In the genomic region with DNA sequence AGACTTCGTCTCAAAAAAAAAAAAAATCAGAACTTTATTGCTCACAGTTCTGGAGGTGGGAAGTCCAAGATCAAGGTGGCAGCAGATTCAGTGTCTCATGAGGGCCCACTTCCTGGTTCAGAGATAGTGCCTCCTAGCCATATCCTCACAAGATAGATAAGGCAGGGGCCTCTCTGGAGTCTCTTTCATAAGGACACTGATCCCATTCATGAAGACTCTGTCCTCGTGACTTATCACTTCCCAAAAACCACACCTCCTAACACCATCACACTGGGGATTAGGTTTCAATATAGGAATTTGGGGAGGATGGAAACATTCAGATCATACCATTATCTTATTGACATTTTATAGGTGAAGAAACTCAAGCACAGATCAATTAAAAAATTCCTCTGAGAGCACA, we compare ENCODE assay signal across 21 cellular contexts.
A peak's percentile ranks its signal among the peaks of the same experiment; 100 is the strongest.
DNase-seq lines count a peak whose midpoint lies in the region; ATAC-seq and TF ChIP-seq lines count a peak whose summit lies in the region.
"Had no signal": no experiment of that assay in that cellular context is flagged by ENCODE, and none has a peak within 500 bp of the region (broad histone marks: within the 10 kb centered on the region; RNA-seq: fewer than 3 reads in every experiment).

No MANE protein-coding gene starts in this region.

- intact Hi-C loops in esophagus muscularis mucosa (cut with DNase I) = no loop called here

- H3K27me3 Mint-ChIP-seq in T-helper 17 cell = no peaks in the 10 kb centered on the region
- peaks cover 63% of the 10 kb centered on the region for H3K27me3 Mint-ChIP-seq in HFFc6 (ENCODE audit: insufficient read depth)

- H3K27ac Mint-ChIP-seq in T-helper 17 cell (no peak overlapping the region), HFFc6 (no peak overlapping the region)
- H3K27ac Mint-ChIP-seq: CD14-positive monocyte; CD8-positive, alpha-beta memory T cell had no signal

- peak overlapping the region; percentile 44 for H3K4me3 Mint-ChIP-seq in T-helper 17 cell
- no peak overlapping the region for H3K4me3 Mint-ChIP-seq in HFFc6
- H3K4me3 Mint-ChIP-seq: CD14-positive monocyte; CD4-positive, alpha-beta memory T cell; CD4-positive, CD25-positive, alpha-beta regulatory T cell; CD8-positive, alpha-beta memory T cell had no signal

- no peaks in the 10 kb centered on the region for H3K9me3 ChIP-seq in HEK293 (ENCODE audit: control insufficient read depth, insufficient read depth, low read depth, low read length)
- no peaks in the 10 kb centered on the region for H3K9me3 ChIP-seq in T-helper 17 cell (ENCODE audit: control insufficient read depth, low read length, poor library complexity, severe bottlenecking)
- H3K9me3 ChIP-seq in esophagus muscularis mucosa = peaks cover 0 to 4% (median 0%) of the 10 kb centered on the region in 4 donors
- H3K9me3 ChIP-seq: BE2C, Caco-2 had no signal

- no peak overlapping the region for H3K9ac ChIP-seq in mesendoderm (ENCODE audit: low read length)
- H3K9ac ChIP-seq: BLaER1 had no signal

- TF ChIP-seq EP300 in esophagus muscularis mucosa (IDR thresholded peaks at IDR 0.05) = no peak

- H2BK120ac ChIP-seq in mesendoderm (ENCODE audit: low read depth, low read length) = no peak overlapping the region

- no peak for TF ChIP-seq POLR2A in esophagus muscularis mucosa (IDR thresholded peaks at IDR 0.05; ENCODE audit: low read depth)

- no peak for ATAC-seq in T-helper 17 cell

- H3K4me1 Mint-ChIP-seq in T-helper 17 cell = peaks cover 25% of the 10 kb centered on the region
- no peaks in the 10 kb centered on the region for H3K4me1 Mint-ChIP-seq in HFFc6 (ENCODE audit: low read depth)
- H3K4me1 Mint-ChIP-seq: CD14-positive monocyte had no signal

- H2BK15ac ChIP-seq in mesendoderm (replicated peaks; ENCODE audit: low read depth) = no peak overlapping the region

- H3K4me2 ChIP-seq in mesendoderm (ENCODE audit: low read length) = no peak overlapping the region
- H3K4me2 ChIP-seq: BLaER1 had no signal

- H3K27ac ChIP-seq in HEK293 (ENCODE audit: extremely low read depth, low read depth, low read length) (no peak overlapping the region), esophagus muscularis mucosa (replicated peaks in 1 of 4) (no peak overlapping the region), mesendoderm (ENCODE audit: low read depth, low read length) (no peak overlapping the region)
- H3K27ac ChIP-seq: BLaER1 had no signal

- H3K36me3 Mint-ChIP-seq in T-helper 17 cell (ENCODE audit: low read depth) (no peaks in the 10 kb centered on the region), HFFc6 (ENCODE audit: low read depth) (no peaks in the 10 kb centered on the region)
- H3K36me3 Mint-ChIP-seq: CD14-positive monocyte; CD4-positive, alpha-beta memory T cell had no signal

- H3K18ac ChIP-seq in mesendoderm (ENCODE audit: low read length) = no peak overlapping the region

- no peak overlapping the region for H4K8ac ChIP-seq in mesendoderm (ENCODE audit: low read depth, low read length)

- H3K4me1 ChIP-seq in HEK293 (ENCODE audit: control insufficient read depth, insufficient read depth, low read length) (no peaks in the 10 kb centered on the region), esophagus muscularis mucosa (peaks cover 0 to 15% (median 13%) of the 10 kb centered on the region in 4 donors), mesendoderm (ENCODE audit: control insufficient read depth, low read depth, low read length) (no peaks in the 10 kb centered on the region)
- H3K4me1 ChIP-seq: BE2C, Caco-2 had no signal

- H3K36me3 ChIP-seq in HEK293 (ENCODE audit: control insufficient read depth in 2 of 2, insufficient read depth in 1 of 2, low read length in 2 of 2) (no peaks in the 10 kb centered on the region), esophagus muscularis mucosa (no peaks in the 10 kb centered on the region), mesendoderm (ENCODE audit: control insufficient read depth, insufficient read depth, low read length) (no peaks in the 10 kb centered on the region)
- H3K36me3 ChIP-seq: BE2C, BLaER1 had no signal

- H3K9me3 Mint-ChIP-seq in HFFc6 = no peaks in the 10 kb centered on the region

- no peak overlapping the region for H4K5ac ChIP-seq in mesendoderm (ENCODE audit: low read length)

- H2AK5ac ChIP-seq in mesendoderm (ENCODE audit: low read length) = no peak overlapping the region

- H3K27me3 ChIP-seq in esophagus muscularis mucosa (no peaks in the 10 kb centered on the region), mesendoderm (ENCODE audit: insufficient read depth, low read length, poor library complexity) (no peaks in the 10 kb centered on the region)
- H3K27me3 ChIP-seq: BE2C, BLaER1 had no signal

- DNase-seq in T-helper 17 cell = no peak
- peak; percentile 12 for DNase-seq in esophagus muscularis mucosa (ENCODE audit: extremely low spot score)
- peak; percentile 65 for DNase-seq in mesendoderm
- no peak for DNase-seq in GM19238 (ENCODE audit: insufficient read length, low spot score)
- no peak for DNase-seq in activated T-cell treated with anti-CD3 and anti-CD28 coated beads, Interleukin-2, amount 50 U/mL, for 48 hours
- DNase-seq in HFFc6 = no peak
- DNase-seq in NCI-H1048 (lab: John Stamatoyannopoulos, UW) = no peak
- DNase-seq: 8988T; ACHN; BE2C; C1 segment of cervical spinal cord; Caco-2; Calu3; CD4-positive, alpha-beta memory T cell; CD4-positive, CD25-positive, alpha-beta regulatory T cell; CD8-positive, alpha-beta memory T cell; DMS79 treated with DMSO at 0.1 percent for 48 hours; GF-D8 had no signal

- CTCF ChIA-PET in HEK293 (lab: Yijun Ruan, JAX) = no interaction called here

- H3K79me1 ChIP-seq in mesendoderm (ENCODE audit: low read length) = no peaks in the 10 kb centered on the region

- no peak overlapping the region for H3K4ac ChIP-seq in mesendoderm (ENCODE audit: low read depth, low read length)

- no peak overlapping the region for H3K56ac ChIP-seq in mesendoderm (ENCODE audit: low read length)

- no peaks in the 10 kb centered on the region for H3K79me2 ChIP-seq in mesendoderm (ENCODE audit: control insufficient read depth, insufficient read depth, low read length)

- H3K4me3 ChIP-seq in HEK293 (ENCODE audit: low read depth, low read length) (no peak overlapping the region), esophagus muscularis mucosa (no peak overlapping the region), mesendoderm (ENCODE audit: low read length) (no peak overlapping the region)
- H3K4me3 ChIP-seq: BLaER1 had no signal

- WGBS in esophagus muscularis mucosa = 74% methylated on average over 2 of the region's 2 CpGs
- no CpG with 5 or more reads among the region's 2 CpGs for WGBS in mesendoderm (ENCODE audit: extremely low coverage, insufficient coverage, low lambda C conversion rate)

- no peak overlapping the region for H2BK5ac ChIP-seq in mesendoderm (ENCODE audit: low read length)

- TF ChIP-seq CTCF in HEK293 (tag by site-specific recombination; IDR thresholded peaks at IDR 0.05) (no peak), esophagus muscularis mucosa (IDR thresholded peaks at IDR 0.05) (no peak), HFFc6 (IDR thresholded peaks at IDR 0.05) (no peak)

- POLR2A ChIA-PET in HEK293 (lab: Yijun Ruan, JAX) = no interaction called here

- H3K23ac ChIP-seq in mesendoderm (ENCODE audit: low read length) = no peak overlapping the region

TF ChIP-seq in HEK293, 187 proteins besides CTCF, POLR2A, EP300 and RAD21:
- TF ChIP-seq ZNF37A (tag by site-specific recombination; IDR thresholded peaks at IDR 0.05) (no peak), ZNF266 (tag by site-specific recombination; IDR thresholded peaks at IDR 0.05; ENCODE audit: low read depth) (peak; percentile 32; the same call in 1 of the 2 replicates)
TF ChIP-seq in HEK293: peak in this region for 1.

Comparison
In these comparisons a context has a peak if more than half of its experiments do, and no peak if none do; other contexts are left out.
1. DNase-seq: peak in esophagus muscularis mucosa (single experiment) and mesendoderm (single experiment); none in T-helper 17 cell (0 of 3), GM19238 (single experiment), activated T-cell treated with anti-CD3 and anti-CD28 coated beads, Interleukin-2, amount 50 U/mL, for 48 hours (0 of 2), HFFc6 (single experiment) and NCI-H1048 (single experiment).